16 cellular contexts compared by ENCODE assay signal in genomic region chr3:24812116-24812515, GRCh38.
A peak's percentile ranks its signal among the peaks of the same experiment; 100 is the strongest.
DNase-seq lines count a peak whose midpoint lies in the region; FAIRE-seq and TF ChIP-seq lines count a peak whose summit lies in the region.
"Had no signal": no experiment of that assay in that cellular context is flagged by ENCODE, and none has a peak within 500 bp of the region (broad histone marks: within the 10 kb centered on the region; RNA-seq: fewer than 3 reads in every experiment).

No MANE protein-coding gene starts in this region.

- H3K36me3 ChIP-seq in esophagus squamous epithelium: no peaks in the 10 kb centered on the region

- TF ChIP-seq CTCF in epithelial cell of proximal tubule (conservative IDR thresholded peaks at IDR 0.05; ENCODE audit: low read depth, low read length) (no peak), esophagus squamous epithelium (IDR thresholded peaks at IDR 0.05) (no peak)

- H3K9me3 ChIP-seq in esophagus squamous epithelium: no peaks in the 10 kb centered on the region
- H3K9me3 ChIP-seq: Caco-2 had no signal

- peak; percentile 0 for DNase-seq in DMS53 (lab: John Stamatoyannopoulos, UW)
- DNase-seq in DMS53 treated with DMSO at 0.1 percent for 48 hours (lab: John Stamatoyannopoulos, UW; ENCODE audit: unreplicated experiment): no peak
- peak; percentile 23 for DNase-seq in epithelial cell of proximal tubule (ENCODE audit: low read depth)
- no peak for DNase-seq in RCC 7860 (ENCODE audit: low spot score)
- no peak for DNase-seq in iPS-NIHi7 (ENCODE audit: extremely low spot score)
- no peak for DNase-seq in esophagus squamous epithelium (lab: John Stamatoyannopoulos, UW)
- DNase-seq: Caco-2; CD8-positive, alpha-beta memory T cell; DND-41; GDM1; GOT3; H9; IMR-90 had no signal

- no peak overlapping the region for H3K27ac ChIP-seq in esophagus squamous epithelium
- H3K27ac ChIP-seq: 22Rv1 had no signal

- no peak overlapping the region for H3K4me3 ChIP-seq in epithelial cell of proximal tubule (ENCODE audit: low read depth, low read length)
- no peak overlapping the region for H3K4me3 ChIP-seq in esophagus squamous epithelium

- TF ChIP-seq EP300 in Ishikawa (IDR thresholded peaks at IDR 0.05; ENCODE audit: borderline replicate concordance): no peak

- H3K27me3 ChIP-seq in esophagus squamous epithelium: no peaks in the 10 kb centered on the region

- whole genome bisulfite sequencing in esophagus squamous epithelium, 2 donors: 60 to 68% methylated on average over 1 of the region's 1 CpG

- no peak for FAIRE-seq in RCC 7860 (lab: Jason Lieb, UNC)
- FAIRE-seq: GM12892 had no signal

- peaks cover 0 to 7% (median 0%) of the 10 kb centered on the region in 3 donors for H3K4me1 ChIP-seq in esophagus squamous epithelium
- H3K4me1 ChIP-seq: Caco-2 had no signal

- intact Hi-C loops in esophagus squamous epithelium (cut with DNase I): no loop called here

- TF ChIP-seq POLR2A in esophagus squamous epithelium (IDR thresholded peaks at IDR 0.05): no peak

- no peak for TF ChIP-seq RAD21 in Ishikawa (IDR thresholded peaks at IDR 0.05; ENCODE audit: low read depth)

TF ChIP-seq in Ishikawa, 13 proteins besides CTCF, POLR2A, EP300 and RAD21:
- no peak for TF ChIP-seq CREB1 (IDR thresholded peaks at IDR 0.05; ENCODE audit: low read depth)
- no peak for TF ChIP-seq YY1 (IDR thresholded peaks at IDR 0.05; ENCODE audit: low read depth)
- no peak for TF ChIP-seq TCF12 (IDR thresholded peaks at IDR 0.05; ENCODE audit: low read depth)
- TF ChIP-seq CEBPB (IDR thresholded peaks at IDR 0.05): no peak
- TF ChIP-seq NFIC (IDR thresholded peaks at IDR 0.05): peak; percentile 51; the same call in 1 of the 2 replicates
- no peak for TF ChIP-seq USF1 (IDR thresholded peaks at IDR 0.05)

Comparison
In these comparisons a context has a peak if more than half of its experiments do, and no peak if none do; other contexts are left out.
1. DNase-seq: peak in DMS53 (single experiment) and epithelial cell of proximal tubule (single experiment); none in DMS53 treated with DMSO at 0.1 percent for 48 hours (single experiment), RCC 7860 (single experiment), iPS-NIHi7 (single experiment) and esophagus squamous epithelium (single experiment).